18 cellular contexts compared by ENCODE assay signal in genomic region chr4:170723171-170723570, GRCh38.
DNase-seq lines count a peak whose midpoint lies in the region; ATAC-seq and TF ChIP-seq lines count a peak whose summit lies in the region.
"Had no signal": no experiment of that assay in that cellular context is flagged by ENCODE, and none has a peak within 500 bp of the region (broad histone marks: within the 10 kb centered on the region; RNA-seq: fewer than 3 reads in every experiment).

No MANE protein-coding gene starts in this region.

- H3K23ac ChIP-seq in mesenchymal stem cell (ENCODE audit: low read length in 2 of 2), result no peak overlapping the region

- no peak overlapping the region for H3K9ac ChIP-seq in mesenchymal stem cell (ENCODE audit: low read length)
- H3K9ac ChIP-seq: BLaER1 had no signal

- H3K9me3 Mint-ChIP-seq in MCF 10A (ENCODE audit: unreplicated experiment), result peaks cover 8% of the 10 kb centered on the region

- H3K36me3 ChIP-seq in breast epithelium, result no peaks in the 10 kb centered on the region
- no peaks in the 10 kb centered on the region for H3K36me3 ChIP-seq in mesenchymal stem cell (ENCODE audit: control insufficient read depth in 1 of 2, insufficient read depth in 2 of 2, low read depth in 1 of 2, low read length in 2 of 2)
- H3K36me3 ChIP-seq: BLaER1, HAP-1 had no signal

- no peak for TF ChIP-seq CTCF in MCF 10A (IDR thresholded peaks at IDR 0.05; ENCODE audit: unreplicated experiment)
- no peak for TF ChIP-seq CTCF in breast epithelium (IDR thresholded peaks at IDR 0.05)
- TF ChIP-seq CTCF in choroid plexus epithelial cell (conservative IDR thresholded peaks at IDR 0.05; ENCODE audit: low read depth, low read length), result no peak

- no peaks in the 10 kb centered on the region for H3K4me1 Mint-ChIP-seq in MCF 10A (ENCODE audit: insufficient read depth, unreplicated experiment)
- H3K4me1 Mint-ChIP-seq: B cell; CD4-positive, CD25-positive, alpha-beta regulatory T cell had no signal

- no peaks in the 10 kb centered on the region for H3K4me1 ChIP-seq in breast epithelium
- H3K4me1 ChIP-seq in mesenchymal stem cell (ENCODE audit: control insufficient read depth, insufficient read depth, low read depth, low read length), result no peaks in the 10 kb centered on the region
- H3K4me1 ChIP-seq: BLaER1, Caco-2, HAP-1 had no signal

- no peak overlapping the region for H2AFZ ChIP-seq in mesenchymal stem cell (ENCODE audit: low read depth, low read length)

- no peak for ATAC-seq in left lobe of liver
- ATAC-seq: CD8-positive, alpha-beta T cell had no signal

- H3K4me3 Mint-ChIP-seq in MCF 10A (ENCODE audit: unreplicated experiment), result no peak overlapping the region
- H3K4me3 Mint-ChIP-seq: B cell; CD4-positive, CD25-positive, alpha-beta regulatory T cell; CD8-positive, alpha-beta T cell; HFFc6 had no signal

- no peaks in the 10 kb centered on the region for H3K27me3 Mint-ChIP-seq in MCF 10A (ENCODE audit: insufficient read depth, unreplicated experiment)
- H3K27me3 Mint-ChIP-seq: B cell; CD4-positive, CD25-positive, alpha-beta regulatory T cell had no signal

- no peak overlapping the region for H2BK5ac ChIP-seq in mesenchymal stem cell (ENCODE audit: low read depth, low read length, poor library complexity, severe bottlenecking)

- no peak overlapping the region for H3K4me2 ChIP-seq in mesenchymal stem cell (ENCODE audit: low read length, poor library complexity, severe bottlenecking)
- H3K4me2 ChIP-seq: BLaER1 had no signal

- H3K18ac ChIP-seq in mesenchymal stem cell (ENCODE audit: low read depth in 1 of 2, low read length in 2 of 2), result no peak overlapping the region

- DNase-seq in MCF 10A (ENCODE audit: unreplicated experiment) (peak; percentile 5), breast epithelium (ENCODE audit: low spot score in 2 of 2) (no peak), choroid plexus epithelial cell (ENCODE audit: low read depth) (peak; percentile 8), mesenchymal stem cell (peak; percentile 19), left lobe of liver (ENCODE audit: low spot score) (no peak), SIG-M5 (lab: John Stamatoyannopoulos, UW) (no peak)
- DNase-seq: Caco-2; CD4-positive, CD25-positive, alpha-beta regulatory T cell; CD8-positive, alpha-beta T cell; DMS153; DND-41; GOT3; HFFc6 had no signal

- no peak overlapping the region for H2BK15ac ChIP-seq in mesenchymal stem cell (ENCODE audit: low read depth, poor library complexity, severe bottlenecking)

- intact Hi-C loops in MCF 10A (cut with micrococcal nuclease), result no loop called here
- intact Hi-C loops in breast epithelium (cut with DNase I; ENCODE audit: low total_unique reads), result no loop called here

- H3K27ac ChIP-seq in breast epithelium, result no peak overlapping the region
- H3K27ac ChIP-seq in mesenchymal stem cell (ENCODE audit: low read length, poor library complexity, severe bottlenecking), result no peak overlapping the region
- H3K27ac ChIP-seq: 22Rv1, BLaER1, C4-2B had no signal

- no peak overlapping the region for H4K8ac ChIP-seq in mesenchymal stem cell (ENCODE audit: low read length)

- POLR2A ChIA-PET in MCF 10A (lab: Yijun Ruan, JAX), result no interaction called here

- H3K27me3 ChIP-seq in breast epithelium (no peaks in the 10 kb centered on the region), mesenchymal stem cell (ENCODE audit: control insufficient read depth in 1 of 2, insufficient read depth in 1 of 2, low read length in 2 of 2) (no peaks in the 10 kb centered on the region)
- H3K27me3 ChIP-seq: BLaER1 had no signal

- no peak overlapping the region for H3K14ac ChIP-seq in mesenchymal stem cell (ENCODE audit: low read length in 2 of 2)

- H3K36me3 Mint-ChIP-seq in MCF 10A (ENCODE audit: insufficient read depth, unreplicated experiment), result no peaks in the 10 kb centered on the region
- H3K36me3 Mint-ChIP-seq: CD4-positive, CD25-positive, alpha-beta regulatory T cell; CD8-positive, alpha-beta T cell had no signal

- CTCF ChIA-PET in MCF 10A (lab: Yijun Ruan, JAX), result no interaction called here

- no peak overlapping the region for H2BK120ac ChIP-seq in mesenchymal stem cell (ENCODE audit: low read depth, low read length)

- no peak overlapping the region for H2AK5ac ChIP-seq in mesenchymal stem cell (ENCODE audit: low read length, severe bottlenecking)

- H2BK12ac ChIP-seq in mesenchymal stem cell (ENCODE audit: low read length in 2 of 2), result no peak overlapping the region

- H4K91ac ChIP-seq in mesenchymal stem cell (ENCODE audit: low read length), result no peak overlapping the region

- H3K27ac Mint-ChIP-seq in MCF 10A (ENCODE audit: low read depth, unreplicated experiment), result no peak overlapping the region
- H3K27ac Mint-ChIP-seq: B cell; CD4-positive, CD25-positive, alpha-beta regulatory T cell; CD8-positive, alpha-beta T cell; HFFc6 had no signal

- H3K9me3 ChIP-seq in breast epithelium, result no peaks in the 10 kb centered on the region
- peaks cover 8% of the 10 kb centered on the region for H3K9me3 ChIP-seq in mesenchymal stem cell (ENCODE audit: control insufficient read depth, low read length)
- H3K9me3 ChIP-seq: BLaER1, Caco-2, HAP-1 had no signal

- no CpG with 5 or more reads among the region's 2 CpGs for WGBS in mesenchymal stem cell

- H3K4me3 ChIP-seq in breast epithelium (no peak overlapping the region), choroid plexus epithelial cell (ENCODE audit: low read depth, low read length) (no peak overlapping the region), mesenchymal stem cell (ENCODE audit: insufficient read depth in 1 of 2, low read depth in 1 of 2, low read length in 2 of 2) (no peak overlapping the region)
- H3K4me3 ChIP-seq: BLaER1, HAP-1 had no signal

- BruUV-seq in MCF 10A (replicated peaks; lab: Mats Ljungman, UMichigan), result no TSS peak

- no peaks in the 10 kb centered on the region for H3K79me1 ChIP-seq in mesenchymal stem cell (replicated peaks; ENCODE audit: low read length, poor library complexity, severe bottlenecking)

- no peak for TF ChIP-seq POLR2A in breast epithelium (IDR thresholded peaks at IDR 0.05)

- H3K4ac ChIP-seq in mesenchymal stem cell (ENCODE audit: low read depth in 1 of 2, low read length in 2 of 2), result no peak overlapping the region

Comparison
In these comparisons a context has a peak if more than half of its experiments do, and no peak if none do; other contexts are left out.
1. DNase-seq: peak in MCF 10A (single experiment), choroid plexus epithelial cell (single experiment) and mesenchymal stem cell (single experiment); none in breast epithelium (0 of 2), left lobe of liver (single experiment) and SIG-M5 (single experiment).